ENCODE assay signal across 1 cellular context in genomic region chr19:53237114-53237777, GRCh38.
TF ChIP-seq lines count a peak whose summit lies in the region.

No MANE protein-coding gene starts in this region.

TF ChIP-seq in H1, 55 proteins besides CTCF, POLR2A, EP300 and RAD21:
- TF ChIP-seq ZNF274 (IDR thresholded peaks at IDR 0.05; ENCODE audit: borderline replicate concordance, extremely low read depth, low read length): peak; percentile 96
- no peak for TF ChIP-seq CHD7 (IDR thresholded peaks at IDR 0.05; ENCODE audit: insufficient replicate concordance, low read length)
